1 cellular context compared by ENCODE assay signal in the genomic region with DNA sequence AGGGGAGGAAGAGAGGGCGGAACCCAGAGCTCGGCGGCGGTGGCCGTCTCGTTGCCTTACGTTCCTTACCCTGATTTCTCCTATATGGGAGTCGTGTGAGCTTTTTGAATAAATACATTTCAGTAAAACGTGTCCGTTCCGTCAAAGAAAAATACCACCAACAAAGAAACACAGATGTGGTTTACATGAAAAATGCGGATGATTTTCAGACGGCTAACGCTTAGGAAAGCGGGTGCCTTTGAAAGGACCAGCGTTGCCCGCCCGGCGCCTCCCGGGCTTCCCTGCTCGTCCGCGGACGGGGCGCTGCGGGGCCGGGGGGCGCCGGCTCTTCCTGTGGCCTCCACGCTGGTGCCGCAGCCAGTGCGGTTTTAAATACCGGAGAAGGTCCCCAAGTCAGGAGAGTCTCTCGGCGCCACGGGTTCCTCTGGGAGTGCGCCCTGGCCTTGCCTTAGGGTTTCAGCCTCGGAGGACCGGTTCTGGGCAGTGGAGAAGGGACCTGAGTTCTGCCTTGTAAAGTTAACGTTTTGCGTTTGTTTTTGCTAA.
TF ChIP-seq lines count a peak whose summit lies in the region.

No MANE protein-coding gene starts in this region.

TF ChIP-seq in K562, 482 proteins besides CTCF, POLR2A, EP300 and RAD21 (continues in another document):
- TF ChIP-seq, protein P1, sequence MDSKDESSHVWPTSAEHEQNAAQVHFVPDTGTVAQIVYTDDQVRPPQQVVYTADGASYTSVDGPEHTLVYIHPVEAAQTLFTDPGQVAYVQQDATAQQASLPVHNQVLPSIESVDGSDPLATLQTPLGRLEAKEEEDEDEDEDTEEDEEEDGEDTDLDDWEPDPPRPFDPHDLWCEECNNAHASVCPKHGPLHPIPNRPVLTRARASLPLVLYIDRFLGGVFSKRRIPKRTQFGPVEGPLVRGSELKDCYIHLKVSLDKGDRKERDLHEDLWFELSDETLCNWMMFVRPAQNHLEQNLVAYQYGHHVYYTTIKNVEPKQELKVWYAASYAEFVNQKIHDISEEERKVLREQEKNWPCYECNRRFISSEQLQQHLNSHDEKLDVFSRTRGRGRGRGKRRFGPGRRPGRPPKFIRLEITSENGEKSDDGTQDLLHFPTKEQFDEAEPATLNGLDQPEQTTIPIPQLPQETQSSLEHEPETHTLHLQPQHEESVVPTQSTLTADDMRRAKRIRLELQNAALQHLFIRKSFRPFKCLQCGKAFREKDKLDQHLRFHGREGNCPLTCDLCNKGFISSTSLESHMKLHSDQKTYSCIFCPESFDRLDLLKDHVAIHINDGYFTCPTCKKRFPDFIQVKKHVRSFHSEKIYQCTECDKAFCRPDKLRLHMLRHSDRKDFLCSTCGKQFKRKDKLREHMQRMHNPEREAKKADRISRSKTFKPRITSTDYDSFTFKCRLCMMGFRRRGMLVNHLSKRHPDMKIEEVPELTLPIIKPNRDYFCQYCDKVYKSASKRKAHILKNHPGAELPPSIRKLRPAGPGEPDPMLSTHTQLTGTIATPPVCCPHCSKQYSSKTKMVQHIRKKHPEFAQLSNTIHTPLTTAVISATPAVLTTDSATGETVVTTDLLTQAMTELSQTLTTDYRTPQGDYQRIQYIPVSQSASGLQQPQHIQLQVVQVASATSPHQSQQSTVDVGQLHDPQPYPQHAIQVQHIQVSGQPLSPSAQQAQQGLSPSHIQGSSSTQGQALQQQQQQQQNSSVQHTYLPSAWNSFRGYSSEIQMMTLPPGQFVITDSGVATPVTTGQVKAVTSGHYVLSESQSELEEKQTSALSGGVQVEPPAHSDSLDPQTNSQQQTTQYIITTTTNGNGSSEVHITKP (IDR thresholded peaks at IDR 0.05; ENCODE audit: partially characterized antibody), result peak; percentile 8
- no peak; the same call in 1 of the 2 replicates for TF ChIP-seq ZFX (CRISPR knock-in tag; IDR thresholded peaks at IDR 0.05)
- TF ChIP-seq RBM15 (IDR thresholded peaks at IDR 0.05; ENCODE audit: insufficient read depth, low read length), result no peak
- TF ChIP-seq, protein P2, sequence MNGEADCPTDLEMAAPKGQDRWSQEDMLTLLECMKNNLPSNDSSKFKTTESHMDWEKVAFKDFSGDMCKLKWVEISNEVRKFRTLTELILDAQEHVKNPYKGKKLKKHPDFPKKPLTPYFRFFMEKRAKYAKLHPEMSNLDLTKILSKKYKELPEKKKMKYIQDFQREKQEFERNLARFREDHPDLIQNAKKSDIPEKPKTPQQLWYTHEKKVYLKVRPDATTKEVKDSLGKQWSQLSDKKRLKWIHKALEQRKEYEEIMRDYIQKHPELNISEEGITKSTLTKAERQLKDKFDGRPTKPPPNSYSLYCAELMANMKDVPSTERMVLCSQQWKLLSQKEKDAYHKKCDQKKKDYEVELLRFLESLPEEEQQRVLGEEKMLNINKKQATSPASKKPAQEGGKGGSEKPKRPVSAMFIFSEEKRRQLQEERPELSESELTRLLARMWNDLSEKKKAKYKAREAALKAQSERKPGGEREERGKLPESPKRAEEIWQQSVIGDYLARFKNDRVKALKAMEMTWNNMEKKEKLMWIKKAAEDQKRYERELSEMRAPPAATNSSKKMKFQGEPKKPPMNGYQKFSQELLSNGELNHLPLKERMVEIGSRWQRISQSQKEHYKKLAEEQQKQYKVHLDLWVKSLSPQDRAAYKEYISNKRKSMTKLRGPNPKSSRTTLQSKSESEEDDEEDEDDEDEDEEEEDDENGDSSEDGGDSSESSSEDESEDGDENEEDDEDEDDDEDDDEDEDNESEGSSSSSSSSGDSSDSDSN (IDR thresholded peaks at IDR 0.05; ENCODE audit: borderline replicate concordance in 1 of 2, low read depth in 2 of 2, low read length in 2 of 2), result peak in 1 of 2 experiments; percentile 50; a peak in 2 of 4 replicates
- TF ChIP-seq, protein P3, sequence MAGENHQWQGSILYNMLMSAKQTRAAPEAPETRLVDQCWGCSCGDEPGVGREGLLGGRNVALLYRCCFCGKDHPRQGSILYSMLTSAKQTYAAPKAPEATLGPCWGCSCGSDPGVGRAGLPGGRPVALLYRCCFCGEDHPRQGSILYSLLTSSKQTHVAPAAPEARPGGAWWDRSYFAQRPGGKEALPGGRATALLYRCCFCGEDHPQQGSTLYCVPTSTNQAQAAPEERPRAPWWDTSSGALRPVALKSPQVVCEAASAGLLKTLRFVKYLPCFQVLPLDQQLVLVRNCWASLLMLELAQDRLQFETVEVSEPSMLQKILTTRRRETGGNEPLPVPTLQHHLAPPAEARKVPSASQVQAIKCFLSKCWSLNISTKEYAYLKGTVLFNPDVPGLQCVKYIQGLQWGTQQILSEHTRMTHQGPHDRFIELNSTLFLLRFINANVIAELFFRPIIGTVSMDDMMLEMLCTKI (IDR thresholded peaks at IDR 0.05; ENCODE audit: partially characterized antibody), result no peak
- TF ChIP-seq MTF1 (CRISPR knock-in tag; IDR thresholded peaks at IDR 0.05; ENCODE audit: borderline replicate concordance), result no peak
- TF ChIP-seq, protein P4, sequence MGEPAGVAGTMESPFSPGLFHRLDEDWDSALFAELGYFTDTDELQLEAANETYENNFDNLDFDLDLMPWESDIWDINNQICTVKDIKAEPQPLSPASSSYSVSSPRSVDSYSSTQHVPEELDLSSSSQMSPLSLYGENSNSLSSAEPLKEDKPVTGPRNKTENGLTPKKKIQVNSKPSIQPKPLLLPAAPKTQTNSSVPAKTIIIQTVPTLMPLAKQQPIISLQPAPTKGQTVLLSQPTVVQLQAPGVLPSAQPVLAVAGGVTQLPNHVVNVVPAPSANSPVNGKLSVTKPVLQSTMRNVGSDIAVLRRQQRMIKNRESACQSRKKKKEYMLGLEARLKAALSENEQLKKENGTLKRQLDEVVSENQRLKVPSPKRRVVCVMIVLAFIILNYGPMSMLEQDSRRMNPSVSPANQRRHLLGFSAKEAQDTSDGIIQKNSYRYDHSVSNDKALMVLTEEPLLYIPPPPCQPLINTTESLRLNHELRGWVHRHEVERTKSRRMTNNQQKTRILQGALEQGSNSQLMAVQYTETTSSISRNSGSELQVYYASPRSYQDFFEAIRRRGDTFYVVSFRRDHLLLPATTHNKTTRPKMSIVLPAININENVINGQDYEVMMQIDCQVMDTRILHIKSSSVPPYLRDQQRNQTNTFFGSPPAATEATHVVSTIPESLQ (CRISPR knock-in tag; IDR thresholded peaks at IDR 0.05), result 0 out of 2 replicates have a peak, but pooled peaks have one; percentile 56
- TF ChIP-seq NR2F6 (CRISPR knock-in tag; IDR thresholded peaks at IDR 0.05), result no peak
- TF ChIP-seq, protein P5, sequence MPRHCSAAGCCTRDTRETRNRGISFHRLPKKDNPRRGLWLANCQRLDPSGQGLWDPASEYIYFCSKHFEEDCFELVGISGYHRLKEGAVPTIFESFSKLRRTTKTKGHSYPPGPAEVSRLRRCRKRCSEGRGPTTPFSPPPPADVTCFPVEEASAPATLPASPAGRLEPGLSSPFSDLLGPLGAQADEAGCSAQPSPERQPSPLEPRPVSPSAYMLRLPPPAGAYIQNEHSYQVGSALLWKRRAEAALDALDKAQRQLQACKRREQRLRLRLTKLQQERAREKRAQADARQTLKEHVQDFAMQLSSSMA (CRISPR knock-in tag; IDR thresholded peaks at IDR 0.05), result no peak
- TF ChIP-seq, protein P6, sequence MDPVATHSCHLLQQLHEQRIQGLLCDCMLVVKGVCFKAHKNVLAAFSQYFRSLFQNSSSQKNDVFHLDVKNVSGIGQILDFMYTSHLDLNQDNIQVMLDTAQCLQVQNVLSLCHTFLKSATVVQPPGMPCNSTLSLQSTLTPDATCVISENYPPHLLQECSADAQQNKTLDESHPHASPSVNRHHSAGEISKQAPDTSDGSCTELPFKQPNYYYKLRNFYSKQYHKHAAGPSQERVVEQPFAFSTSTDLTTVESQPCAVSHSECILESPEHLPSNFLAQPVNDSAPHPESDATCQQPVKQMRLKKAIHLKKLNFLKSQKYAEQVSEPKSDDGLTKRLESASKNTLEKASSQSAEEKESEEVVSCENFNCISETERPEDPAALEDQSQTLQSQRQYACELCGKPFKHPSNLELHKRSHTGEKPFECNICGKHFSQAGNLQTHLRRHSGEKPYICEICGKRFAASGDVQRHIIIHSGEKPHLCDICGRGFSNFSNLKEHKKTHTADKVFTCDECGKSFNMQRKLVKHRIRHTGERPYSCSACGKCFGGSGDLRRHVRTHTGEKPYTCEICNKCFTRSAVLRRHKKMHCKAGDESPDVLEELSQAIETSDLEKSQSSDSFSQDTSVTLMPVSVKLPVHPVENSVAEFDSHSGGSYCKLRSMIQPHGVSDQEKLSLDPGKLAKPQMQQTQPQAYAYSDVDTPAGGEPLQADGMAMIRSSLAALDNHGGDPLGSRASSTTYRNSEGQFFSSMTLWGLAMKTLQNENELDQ (CRISPR knock-in tag; IDR thresholded peaks at IDR 0.05; ENCODE audit: borderline replicate concordance), result no peak
- TF ChIP-seq ZNF23 (CRISPR knock-in tag; IDR thresholded peaks at IDR 0.05), result 0 out of 2 replicates have a peak, but pooled peaks have one; percentile 15
- TF ChIP-seq ZNF263 (CRISPR knock-in tag; IDR thresholded peaks at IDR 0.05; ENCODE audit: borderline replicate concordance), result no peak
- TF ChIP-seq RBFOX2 (IDR thresholded peaks at IDR 0.05; ENCODE audit: low read depth, low read length), result 0 out of 2 replicates have a peak, but pooled peaks have one; percentile 12
- 0 out of 2 replicates have a peak, but pooled peaks have one; percentile 27 for TF ChIP-seq ETV1 (tag; conservative IDR thresholded peaks at IDR 0.05; ENCODE audit: low read depth)
- TF ChIP-seq ZNF408 (CRISPR knock-in tag; IDR thresholded peaks at IDR 0.05; ENCODE audit: low read depth), result no peak
- no peak for TF ChIP-seq ZNF41 (CRISPR knock-in tag; conservative IDR thresholded peaks at IDR 0.05)
- no peak for TF ChIP-seq PRMT5 (CRISPR knock-in tag; IDR thresholded peaks at IDR 0.05)
- TF ChIP-seq ZC3H4 (CRISPR knock-in tag; IDR thresholded peaks at IDR 0.05; ENCODE audit: borderline replicate concordance), result no peak
- TF ChIP-seq MBD2 (IDR thresholded peaks at IDR 0.05; ENCODE audit: borderline replicate concordance, low read depth), result no peak
- no peak for TF ChIP-seq ZNF436 (CRISPR knock-in tag; IDR thresholded peaks at IDR 0.05)
- no peak for TF ChIP-seq ZNF212 (CRISPR knock-in tag; IDR thresholded peaks at IDR 0.05)
- no peak for TF ChIP-seq ADNP (tag; IDR thresholded peaks at IDR 0.05)
- TF ChIP-seq TSC22D4 (tag; IDR thresholded peaks at IDR 0.05), result no peak
- TF ChIP-seq TAF1 (IDR thresholded peaks at IDR 0.05; ENCODE audit: control insufficient read depth, extremely low read depth, insufficient read depth, low read length, severe bottlenecking), result peak; percentile 2
- TF ChIP-seq SPI1 (IDR thresholded peaks at IDR 0.05; ENCODE audit: borderline replicate concordance, low read depth, low read length), result peak; percentile 36; the same call in 1 of the 2 replicates
- TF ChIP-seq KLF13 (tag; IDR thresholded peaks at IDR 0.05; ENCODE audit: borderline replicate concordance, low read depth), result peak; percentile 34; the same call in 1 of the 2 replicates
- no peak for TF ChIP-seq BCL6 (CRISPR knock-in tag; IDR thresholded peaks at IDR 0.05)
- 0 out of 2 replicates have a peak, but pooled peaks have one; percentile 39 for TF ChIP-seq HIVEP1 (CRISPR knock-in tag; IDR thresholded peaks at IDR 0.05)
- TF ChIP-seq TARDBP (IDR thresholded peaks at IDR 0.05), result no peak
- TF ChIP-seq, protein P7, sequence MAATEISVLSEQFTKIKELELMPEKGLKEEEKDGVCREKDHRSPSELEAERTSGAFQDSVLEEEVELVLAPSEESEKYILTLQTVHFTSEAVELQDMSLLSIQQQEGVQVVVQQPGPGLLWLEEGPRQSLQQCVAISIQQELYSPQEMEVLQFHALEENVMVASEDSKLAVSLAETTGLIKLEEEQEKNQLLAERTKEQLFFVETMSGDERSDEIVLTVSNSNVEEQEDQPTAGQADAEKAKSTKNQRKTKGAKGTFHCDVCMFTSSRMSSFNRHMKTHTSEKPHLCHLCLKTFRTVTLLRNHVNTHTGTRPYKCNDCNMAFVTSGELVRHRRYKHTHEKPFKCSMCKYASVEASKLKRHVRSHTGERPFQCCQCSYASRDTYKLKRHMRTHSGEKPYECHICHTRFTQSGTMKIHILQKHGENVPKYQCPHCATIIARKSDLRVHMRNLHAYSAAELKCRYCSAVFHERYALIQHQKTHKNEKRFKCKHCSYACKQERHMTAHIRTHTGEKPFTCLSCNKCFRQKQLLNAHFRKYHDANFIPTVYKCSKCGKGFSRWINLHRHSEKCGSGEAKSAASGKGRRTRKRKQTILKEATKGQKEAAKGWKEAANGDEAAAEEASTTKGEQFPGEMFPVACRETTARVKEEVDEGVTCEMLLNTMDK (IDR thresholded peaks at IDR 0.05; ENCODE audit: borderline replicate concordance, insufficient read depth, low read depth, low read length, poor library complexity, severe bottlenecking), result no peak
- TF ChIP-seq XRCC3 (IDR thresholded peaks at IDR 0.05), result no peak
- peak; percentile 14 for TF ChIP-seq RBM22 (IDR thresholded peaks at IDR 0.05; ENCODE audit: low read depth, low read length, poor library complexity, severe bottlenecking)
- TF ChIP-seq HCFC1 (IDR thresholded peaks at IDR 0.05; ENCODE audit: low read depth, low read length), result peak; percentile 4; the same call in 1 of the 2 replicates
- TF ChIP-seq, protein P8, sequence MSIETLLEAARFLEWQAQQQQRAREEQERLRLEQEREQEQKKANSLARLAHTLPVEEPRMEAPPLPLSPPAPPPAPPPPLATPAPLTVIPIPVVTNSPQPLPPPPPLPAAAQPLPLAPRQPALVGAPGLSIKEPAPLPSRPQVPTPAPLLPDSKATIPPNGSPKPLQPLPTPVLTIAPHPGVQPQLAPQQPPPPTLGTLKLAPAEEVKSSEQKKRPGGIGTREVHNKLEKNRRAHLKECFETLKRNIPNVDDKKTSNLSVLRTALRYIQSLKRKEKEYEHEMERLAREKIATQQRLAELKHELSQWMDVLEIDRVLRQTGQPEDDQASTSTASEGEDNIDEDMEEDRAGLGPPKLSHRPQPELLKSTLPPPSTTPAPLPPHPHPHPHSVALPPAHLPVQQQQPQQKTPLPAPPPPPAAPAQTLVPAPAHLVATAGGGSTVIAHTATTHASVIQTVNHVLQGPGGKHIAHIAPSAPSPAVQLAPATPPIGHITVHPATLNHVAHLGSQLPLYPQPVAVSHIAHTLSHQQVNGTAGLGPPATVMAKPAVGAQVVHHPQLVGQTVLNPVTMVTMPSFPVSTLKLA (conservative IDR thresholded peaks at IDR 0.05), result peak; percentile 53 to 76; a peak in 3 of 4 replicates
- TF ChIP-seq RBBP5 (IDR thresholded peaks at IDR 0.05; ENCODE audit: borderline replicate concordance, insufficient read depth, low read length, poor library complexity, severe bottlenecking), result peak; percentile 25
- no peak for TF ChIP-seq HOXB6 (CRISPR knock-in tag; IDR thresholded peaks at IDR 0.05; ENCODE audit: borderline replicate concordance)
- peak in 1 of 2 experiments; percentile 14; a peak in 1 of 4 replicates for TF ChIP-seq MAZ (CRISPR knock-in tag; conservative IDR thresholded peaks at IDR 0.05 in 1 of 2, IDR thresholded peaks at IDR 0.05 in 1 of 2)
- no peak for TF ChIP-seq RBM14 (IDR thresholded peaks at IDR 0.05; ENCODE audit: borderline replicate concordance, insufficient read depth, low read depth, low read length)
- no peak for TF ChIP-seq ETV6 (IDR thresholded peaks at IDR 0.05; ENCODE audit: borderline replicate concordance in 1 of 2, low read depth in 2 of 2, low read length in 1 of 2)
- no peak for TF ChIP-seq ETV6 (CRISPR knock-in tag; IDR thresholded peaks at IDR 0.05; ENCODE audit: borderline replicate concordance)
- no peak for TF ChIP-seq SMARCC2 (IDR thresholded peaks at IDR 0.05; ENCODE audit: low read depth)
- TF ChIP-seq, protein P9, sequence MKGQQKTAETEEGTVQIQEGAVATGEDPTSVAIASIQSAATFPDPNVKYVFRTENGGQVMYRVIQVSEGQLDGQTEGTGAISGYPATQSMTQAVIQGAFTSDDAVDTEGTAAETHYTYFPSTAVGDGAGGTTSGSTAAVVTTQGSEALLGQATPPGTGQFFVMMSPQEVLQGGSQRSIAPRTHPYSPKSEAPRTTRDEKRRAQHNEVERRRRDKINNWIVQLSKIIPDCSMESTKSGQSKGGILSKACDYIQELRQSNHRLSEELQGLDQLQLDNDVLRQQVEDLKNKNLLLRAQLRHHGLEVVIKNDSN (CRISPR knock-in tag; IDR thresholded peaks at IDR 0.05), result no peak
